ENCODE assay signal across 6 cellular contexts in genomic region chr9:35659340-35659739, GRCh38. TPM values are rescaled to one million over a fixed set of nuclear protein-coding genes. Genes with fewer than 3 reads are reported as not detected.
DNase-seq lines count a peak whose midpoint lies in the region; TF ChIP-seq lines count a peak whose summit lies in the region.

No MANE protein-coding gene starts in this region.

- peaks cover 75 to 88% (median 85%) of the 10 kb centered on the region in 3 donors for H3K4me1 Mint-ChIP-seq in CD8-positive, alpha-beta memory T cell

- no peaks in the 10 kb centered on the region for H3K9me3 ChIP-seq in CD8-positive, alpha-beta memory T cell (ENCODE audit: low read length)
- no peaks in the 10 kb centered on the region for H3K9me3 ChIP-seq in WERI-Rb-1 (ENCODE audit: severe bottlenecking)

- H3K27ac Mint-ChIP-seq in CD8-positive, alpha-beta memory T cell, result peak overlapping the region; percentile 94 to 100 (median 98)

- H3K4me3 ChIP-seq in CD8-positive, alpha-beta memory T cell (ENCODE audit: low read length), result peak overlapping the region; percentile 90
- H3K4me3 ChIP-seq in WERI-Rb-1 (ENCODE audit: low read depth, low read length), result no peak overlapping the region

- H3K4me3 Mint-ChIP-seq in CD8-positive, alpha-beta memory T cell, result peak overlapping the region; percentile 84 to 97 (median 92)

- peaks cover 10% of the 10 kb centered on the region for H3K36me3 ChIP-seq in CD8-positive, alpha-beta memory T cell (ENCODE audit: insufficient read depth, low read length)
- H3K36me3 ChIP-seq in WERI-Rb-1, result peaks cover 34% of the 10 kb centered on the region

- no peak overlapping the region for H3K27ac ChIP-seq in CD8-positive, alpha-beta memory T cell (ENCODE audit: low read depth, low read length)
- H3K27ac ChIP-seq in WERI-Rb-1, result no peak overlapping the region

- peaks cover 67% of the 10 kb centered on the region for H3K4me1 ChIP-seq in CD8-positive, alpha-beta memory T cell (ENCODE audit: insufficient read depth, low read length)

- CTCF ChIA-PET in CD8-positive, alpha-beta memory T cell (lab: Charles Lee), result interaction anchor here (0.9 to 10.0 kb wide), 21 partner anchors 7 to 556 kb away, joined by 3 to 162 read pairs (median 10); partner anchors contain the start of genes ARHGEF39, CD72, CREB3 and SIT1

- no peak for DNase-seq in CD8-positive, alpha-beta memory T cell
- DNase-seq in T1000 (lab: John Stamatoyannopoulos, UW) (peak; percentile 26), kidney tubule cell (ENCODE audit: low spot score) (peak; percentile 87), T-helper 9 cell (no peak), NCI-H187 treated with DMSO at 0.1 percent for 48 hours (lab: John Stamatoyannopoulos, UW) (no peak), WERI-Rb-1 (no peak)

- POLR2A ChIA-PET in CD8-positive, alpha-beta memory T cell (lab: Charles Lee), result interaction anchor here (1.2 to 5.1 kb wide), 5 partner anchors 10 to 72 kb away, joined by 3 to 53 read pairs (median 6); partner anchors contain the start of genes CREB3 and TLN1

- no peak for TF ChIP-seq CTCF in WERI-Rb-1 (IDR thresholded peaks at IDR 0.05; ENCODE audit: low read depth, low read length)

- peaks cover 4 to 10% of the 10 kb centered on the region in 2 donors for H3K27me3 Mint-ChIP-seq in CD8-positive, alpha-beta memory T cell

- peaks cover 0 to 6% (median 4%) of the 10 kb centered on the region in 5 donors for H3K9me3 Mint-ChIP-seq in CD8-positive, alpha-beta memory T cell

- H3K27me3 ChIP-seq in CD8-positive, alpha-beta memory T cell (ENCODE audit: insufficient read depth, low read length, poor library complexity, severe bottlenecking), result no peaks in the 10 kb centered on the region
- H3K27me3 ChIP-seq in WERI-Rb-1 (ENCODE audit: insufficient read depth, low read depth, severe bottlenecking), result no peaks in the 10 kb centered on the region

- H3K36me3 Mint-ChIP-seq in CD8-positive, alpha-beta memory T cell, result peaks cover 11 to 29% (median 13%) of the 10 kb centered on the region in 3 donors

RNA-seq across cellular contexts. Expression of gene CCDC107, which starts 1.2 kb away (rescaled TPM):
- total RNA-seq in CD8-positive, alpha-beta memory T cell, result 10 to 100 TPM; 18.5 to 20.0 TPM
- 105 TPM for polyA plus RNA-seq in CD8-positive, alpha-beta memory T cell

RNA-seq across cellular contexts. Expression of gene RMRP, which starts 1.5 kb away (rescaled TPM):
- over 10,000 TPM in 1 of 2 experiments, 1,000 to 10,000 TPM in 1; 7,718 to 11,549 TPM for total RNA-seq in CD8-positive, alpha-beta memory T cell
- polyA plus RNA-seq in CD8-positive, alpha-beta memory T cell, result not detected

RNA-seq across cellular contexts. Expression of gene ARHGEF39, which starts 5.7 kb away (rescaled TPM):
- total RNA-seq in CD8-positive, alpha-beta memory T cell, result 10 to 100 TPM in 1 of 2 experiments, 1 to 10 TPM in 1; 7.7 to 10.7 TPM
- polyA plus RNA-seq in CD8-positive, alpha-beta memory T cell, result 1.2 TPM

RNA-seq across cellular contexts. Expression of gene SIT1, which starts 8.6 kb away (rescaled TPM):
- 10 to 100 TPM; 43.1 TPM for total RNA-seq in CD8-positive, alpha-beta memory T cell
- 196 TPM for polyA plus RNA-seq in CD8-positive, alpha-beta memory T cell

RNA-seq across cellular contexts. Expression of gene CA9, which starts 14.4 kb away (rescaled TPM):
- total RNA-seq in CD8-positive, alpha-beta memory T cell, result under 1 TPM in 1 of 2 experiments, not detected in 1; 0.75 TPM
- polyA plus RNA-seq in CD8-positive, alpha-beta memory T cell, result not detected

Comparison
In these comparisons a context has a peak if more than half of its experiments do, and no peak if none do; other contexts are left out.
1. DNase-seq: peak in T1000 (single experiment) and kidney tubule cell (single experiment); none in CD8-positive, alpha-beta memory T cell (0 of 5), T-helper 9 cell (single experiment), NCI-H187 treated with DMSO at 0.1 percent for 48 hours (single experiment) and WERI-Rb-1 (single experiment).